In genomic region chr1:93680121-93681094, GRCh38 we compare ENCODE assay signal across 8 cellular contexts. TPM values are rescaled to one million over a fixed set of nuclear protein-coding genes. Genes with fewer than 3 reads are reported as not detected.
DNase-seq lines count a peak whose midpoint lies in the region; ATAC-seq lines count a peak whose summit lies in the region.

No MANE protein-coding gene starts in this region.

- H3K4me3 ChIP-seq in HUES48 (ENCODE audit: low read depth, low read length), result peak overlapping the region; percentile 82

- H3K27me3 ChIP-seq in HUES48 (ENCODE audit: control insufficient read depth, insufficient read depth, low read length), result peaks cover 23% of the 10 kb centered on the region

- H3K9me3 ChIP-seq in ES-I3 (ENCODE audit: control insufficient read depth, insufficient read depth, low read length) (no peaks in the 10 kb centered on the region), HUES48 (ENCODE audit: control insufficient read depth, insufficient read depth, low read length) (no peaks in the 10 kb centered on the region), T-helper 17 cell (ENCODE audit: control insufficient read depth, low read length, poor library complexity, severe bottlenecking) (no peaks in the 10 kb centered on the region)

- no peak overlapping the region for H3K27ac Mint-ChIP-seq in T-helper 17 cell

- DNase-seq in T-helper 17 cell (peak in 2 of 3 donors; percentile 6 to 22), kidney glomerular epithelial cell (lab: John Stamatoyannopoulos, UW) (peak; percentile 52), KBM-7 (no peak)
- DNase-seq in stimulated activated CD4-positive, alpha-beta T cell treated with anti-CD3 and anti-CD28 coated beads, Interleukin-12 subunit alpha, Interleukin-12 subunit beta, amount 100 ng/mL, for 48 hours (ENCODE audit: low read depth in 2 of 3, low spot score in 1 of 3), result peak; percentile 31 to 44 (median 34)

- in situ Hi-C loops in KBM-7 (cut with MboI; ENCODE audit: low pct_unique_long_range_greater_than_20kb, low sequenced_read_pairs), result no loop called here

- peaks cover 8% of the 10 kb centered on the region for H3K36me3 Mint-ChIP-seq in T-helper 17 cell (ENCODE audit: low read depth)

- peak overlapping the region; percentile 85 for H3K27ac ChIP-seq in HUES48 (ENCODE audit: low read depth, low read length)
- H3K27ac ChIP-seq in cingulate gyrus (ENCODE audit: low read depth, low read length), result peak overlapping the region; percentile 74

- H3K4me3 Mint-ChIP-seq in T-helper 17 cell, result peak overlapping the region; percentile 85

- ATAC-seq in GM21515 (IDR thresholded peaks at IDR 0.05; ENCODE audit: unreplicated experiment) (peak; percentile 76), T-helper 17 cell (peak; percentile 80)

- peak overlapping the region; percentile 69 for H3K9ac ChIP-seq in ES-I3 (ENCODE audit: low read depth, low read length)
- H3K9ac ChIP-seq in HUES48 (ENCODE audit: low read depth, low read length), result peak overlapping the region; percentile 42

- H3K4me1 ChIP-seq in ES-I3 (ENCODE audit: insufficient read depth, low read length) (peaks cover 18% of the 10 kb centered on the region; the same call in 1 of the 2 replicates), HUES48 (ENCODE audit: control insufficient read depth, insufficient read depth, low read length) (peaks cover 34% of the 10 kb centered on the region)

- no peaks in the 10 kb centered on the region for H3K36me3 ChIP-seq in ES-I3 (ENCODE audit: insufficient read depth, low read length)
- no peaks in the 10 kb centered on the region for H3K36me3 ChIP-seq in HUES48 (ENCODE audit: control insufficient read depth, insufficient read depth, low read length)

- peaks cover 67% of the 10 kb centered on the region for H3K27me3 Mint-ChIP-seq in T-helper 17 cell

- H3K4me1 Mint-ChIP-seq in T-helper 17 cell, result peaks cover 9% of the 10 kb centered on the region

RNA-seq across cellular contexts. Expression of gene BCAR3, which starts 1.2 kb away (rescaled TPM):
- total RNA-seq in T-helper 17 cell, result 1 to 10 TPM in 1 of 2 donors, under 1 TPM in 1; 0.87 to 1.0 TPM
